Comparison of ENCODE assay signal across 8 cellular contexts in the genomic region with DNA sequence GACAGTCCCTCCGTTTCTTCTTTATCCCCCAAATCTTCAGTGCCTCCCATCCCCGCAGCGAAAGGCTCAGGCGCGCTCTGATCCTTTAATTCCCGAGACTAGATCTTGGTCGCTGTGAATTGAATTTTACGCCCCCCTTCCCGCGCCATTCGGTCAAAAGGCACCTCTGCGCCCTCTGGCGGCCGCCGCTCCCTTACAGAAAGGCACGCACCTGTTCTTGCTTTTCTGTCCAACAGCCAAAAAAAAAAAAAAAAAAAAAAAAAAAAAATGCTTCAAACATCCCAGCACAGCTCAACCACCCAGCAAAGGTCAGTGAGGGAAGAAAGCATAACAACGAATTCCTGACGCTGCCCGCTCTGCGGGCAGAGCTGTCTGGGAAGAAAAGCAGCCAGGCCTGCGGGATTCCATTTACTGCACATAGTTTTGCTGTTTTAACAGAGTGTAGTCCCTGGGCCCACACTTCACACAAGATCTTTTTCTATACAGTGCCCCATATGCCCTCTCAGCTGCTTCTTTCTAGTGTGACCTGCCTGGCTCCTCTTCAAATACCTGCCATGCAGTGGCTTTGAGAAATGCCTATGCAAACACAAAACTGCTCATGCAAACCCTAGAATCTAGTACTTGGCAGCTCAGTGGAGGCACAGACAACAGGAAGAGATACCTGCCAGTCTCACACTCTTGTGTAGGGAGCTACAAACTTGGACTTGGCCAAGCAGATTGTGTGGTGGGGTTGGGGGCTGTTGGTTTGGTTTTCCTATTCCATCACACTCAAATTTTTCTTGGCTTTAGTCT. TPM values are rescaled to one million over a fixed set of nuclear protein-coding genes. Genes with fewer than 3 reads are reported as not detected.
DNase-seq lines count a peak whose midpoint lies in the region; ATAC-seq and TF ChIP-seq lines count a peak whose summit lies in the region.

No MANE protein-coding gene starts in this region.

- intact Hi-C loops in natural killer cell (cut with micrococcal nuclease): loop anchor here (1.0 to 10.0 kb wide), 3 partner anchors 35 to 94 kb away; no protein-coding TSS in a partner anchor

- peak overlapping the region; percentile 59 to 86 (median 83) for H3K27ac Mint-ChIP-seq in IgD-negative memory B cell
- H3K27ac Mint-ChIP-seq in activated T-cell treated with anti-CD3 and anti-CD28 coated beads, Interleukin-2, amount 50 U/mL, for 72 hours: peak overlapping the region; percentile 20
- H3K27ac Mint-ChIP-seq in natural killer cell: no peak overlapping the region
- H3K27ac Mint-ChIP-seq in stimulated activated naive CD8-positive, alpha-beta T cell treated with anti-CD3 and anti-CD28 coated beads, Interleukin-15, Interleukin-2, amounts not matched to agents 100 ng/mL and 50 ng/mL, for 24 hours: peak overlapping the region; percentile 61

- H3K4me1 ChIP-seq in Peyer's patch: peaks cover 6 to 36% (median 15%) of the 10 kb centered on the region in 4 donors

- peaks cover 18% of the 10 kb centered on the region for H3K27me3 Mint-ChIP-seq in IgD-negative memory B cell
- H3K27me3 Mint-ChIP-seq in activated T-cell treated with anti-CD3 and anti-CD28 coated beads, Interleukin-2, amount 50 U/mL, for 72 hours (ENCODE audit: low read depth): peaks cover 21% of the 10 kb centered on the region
- peaks cover 23 to 26% of the 10 kb centered on the region in 2 donors for H3K27me3 Mint-ChIP-seq in natural killer cell (ENCODE audit: low read depth in 2 of 2)
- H3K27me3 Mint-ChIP-seq in stimulated activated naive CD8-positive, alpha-beta T cell treated with anti-CD3 and anti-CD28 coated beads, Interleukin-15, Interleukin-2, amounts not matched to agents 100 ng/mL and 50 ng/mL, for 24 hours: peaks cover 22% of the 10 kb centered on the region

- H3K4me3 Mint-ChIP-seq in IgD-negative memory B cell (peak overlapping the region; percentile 91 to 98 (median 94)), natural killer cell (peak overlapping the region; percentile 97)
- peak overlapping the region; percentile 96 to 99 for H3K4me3 Mint-ChIP-seq in activated T-cell treated with anti-CD3 and anti-CD28 coated beads, Interleukin-2, amount 50 U/mL, for 72 hours
- H3K4me3 Mint-ChIP-seq in stimulated activated naive CD8-positive, alpha-beta T cell treated with anti-CD3 and anti-CD28 coated beads, Interleukin-15, Interleukin-2, amounts not matched to agents 100 ng/mL and 50 ng/mL, for 24 hours: peak overlapping the region; percentile 88

- H3K36me3 Mint-ChIP-seq in IgD-negative memory B cell (no peaks in the 10 kb centered on the region), natural killer cell (no peaks in the 10 kb centered on the region)
- peaks cover 0 to 2% of the 10 kb centered on the region in 2 donors for H3K36me3 Mint-ChIP-seq in activated T-cell treated with anti-CD3 and anti-CD28 coated beads, Interleukin-2, amount 50 U/mL, for 72 hours (ENCODE audit: insufficient read depth in 2 of 2)
- peaks cover 5% of the 10 kb centered on the region for H3K36me3 Mint-ChIP-seq in stimulated activated naive CD8-positive, alpha-beta T cell treated with anti-CD3 and anti-CD28 coated beads, Interleukin-15, Interleukin-2, amounts not matched to agents 100 ng/mL and 50 ng/mL, for 24 hours (ENCODE audit: low read depth)

- H3K4me1 Mint-ChIP-seq in IgD-negative memory B cell (peaks cover 14 to 35% (median 17%) of the 10 kb centered on the region in 3 donors), natural killer cell (peaks cover 17 to 27% of the 10 kb centered on the region in 2 donors)
- peaks cover 34% of the 10 kb centered on the region for H3K4me1 Mint-ChIP-seq in activated T-cell treated with anti-CD3 and anti-CD28 coated beads, Interleukin-2, amount 50 U/mL, for 72 hours (ENCODE audit: low read depth)
- peaks cover 40% of the 10 kb centered on the region for H3K4me1 Mint-ChIP-seq in stimulated activated naive CD8-positive, alpha-beta T cell treated with anti-CD3 and anti-CD28 coated beads, Interleukin-15, Interleukin-2, amounts not matched to agents 100 ng/mL and 50 ng/mL, for 24 hours (ENCODE audit: low read depth)

- TF ChIP-seq CTCF in GM12873 (IDR thresholded peaks at IDR 0.05; ENCODE audit: insufficient read depth, low read depth, low read length, missing control alignments) (peak; percentile 75), Peyer's patch (IDR thresholded peaks at IDR 0.05) (peak in 5 of 6 experiments; percentile 64 to 80 (median 73)), fibroblast of mammary gland (conservative IDR thresholded peaks at IDR 0.05; ENCODE audit: control insufficient read depth, insufficient read depth, low read depth, low read length) (peak; percentile 65), natural killer cell (IDR thresholded peaks at IDR 0.05) (peak; percentile 86)

- H3K36me3 ChIP-seq in Peyer's patch: peaks cover 0 to 19% (median 0%) of the 10 kb centered on the region in 3 donors

- peak; percentile 41 to 48 for ATAC-seq in activated T-cell treated with anti-CD3 and anti-CD28 coated beads, Interleukin-2, amount 50 U/mL, for 72 hours (replicated peaks in 1 of 2)
- ATAC-seq in natural killer cell: peak; percentile 61 to 65 (median 64)
- no peak for ATAC-seq in GM19467 (IDR thresholded peaks at IDR 0.05; ENCODE audit: unreplicated experiment)

- H3K9me3 Mint-ChIP-seq in IgD-negative memory B cell: no peaks in the 10 kb centered on the region
- no peaks in the 10 kb centered on the region for H3K9me3 Mint-ChIP-seq in activated T-cell treated with anti-CD3 and anti-CD28 coated beads, Interleukin-2, amount 50 U/mL, for 72 hours
- no peaks in the 10 kb centered on the region for H3K9me3 Mint-ChIP-seq in natural killer cell
- H3K9me3 Mint-ChIP-seq in stimulated activated naive CD8-positive, alpha-beta T cell treated with anti-CD3 and anti-CD28 coated beads, Interleukin-15, Interleukin-2, amounts not matched to agents 100 ng/mL and 50 ng/mL, for 24 hours: no peaks in the 10 kb centered on the region

- H3K4me3 ChIP-seq in Peyer's patch (peak overlapping the region; percentile 35 to 74 (median 58)), fibroblast of mammary gland (ENCODE audit: control insufficient read depth, low read depth, low read length) (peak overlapping the region; percentile 32)

- DNase-seq in Peyer's patch (peak; percentile 88 to 95 (median 89)), fibroblast of mammary gland (ENCODE audit: low read depth) (peak; percentile 60), natural killer cell (peak; percentile 77)
- peak; percentile 87 to 89 for DNase-seq in activated T-cell treated with anti-CD3 and anti-CD28 coated beads, Interleukin-2, amount 50 U/mL, for 72 hours

- no peak for TF ChIP-seq POLR2A in Peyer's patch (IDR thresholded peaks at IDR 0.05)

- peak overlapping the region in 3 of 4 donors; percentile 51 to 66 (median 59) for H3K27ac ChIP-seq in Peyer's patch

- peaks cover 0 to 24% of the 10 kb centered on the region in 2 donors for H3K27me3 ChIP-seq in Peyer's patch

- H3K9me3 ChIP-seq in Peyer's patch: no peaks in the 10 kb centered on the region

RNA-seq across cellular contexts. Expression of a gene that starts 1.3 kb away (rescaled TPM):
- polyA plus RNA-seq in IgD-negative memory B cell: 2.5 TPM
- total RNA-seq in Peyer's patch: 10 to 100 TPM in 1 of 4 donors, 1 to 10 TPM in 3; 1.2 to 11.1 (median 6.6) TPM
- 1 to 10 TPM in 1 of 2 donors, under 1 TPM in 1; 0.88 to 1.1 TPM for total RNA-seq in activated T-cell treated with anti-CD3 and anti-CD28 coated beads, Interleukin-2, amount 50 U/mL, for 72 hours
- total RNA-seq in natural killer cell: 1 to 10 TPM; 1.2 to 2.2 (median 1.5) TPM

RNA-seq across cellular contexts. Expression of a gene that starts 11.3 kb away (rescaled TPM):
- polyA plus RNA-seq in IgD-negative memory B cell: not detected
- total RNA-seq in Peyer's patch: not detected
- total RNA-seq in activated T-cell treated with anti-CD3 and anti-CD28 coated beads, Interleukin-2, amount 50 U/mL, for 72 hours: under 1 TPM; 0.35 to 0.48 TPM
- total RNA-seq in natural killer cell: not detected

RNA-seq across cellular contexts. Expression of a gene that starts 23.6 kb away (rescaled TPM):
- 4.6 TPM for polyA plus RNA-seq in IgD-negative memory B cell
- total RNA-seq in Peyer's patch (10 to 100 TPM in 1 of 4 donors, under 1 TPM in 1, not detected in 2; 0.67 to 10.7 TPM), natural killer cell (10 to 100 TPM; 11.1 to 70.9 (median 28.4) TPM)
- 1 to 10 TPM; 4.2 to 4.4 TPM for total RNA-seq in activated T-cell treated with anti-CD3 and anti-CD28 coated beads, Interleukin-2, amount 50 U/mL, for 72 hours

RNA-seq across cellular contexts. Expression of a gene that starts 36.9 kb away (rescaled TPM):
- polyA plus RNA-seq in IgD-negative memory B cell: 7.1 TPM
- total RNA-seq in Peyer's patch: 10 to 100 TPM; 16.5 to 33.8 (median 17.3) TPM
- 10 to 100 TPM; 11.1 to 12.5 TPM for total RNA-seq in activated T-cell treated with anti-CD3 and anti-CD28 coated beads, Interleukin-2, amount 50 U/mL, for 72 hours
- 10 to 100 TPM; 10.1 to 14.1 (median 13.3) TPM for total RNA-seq in natural killer cell

Comparison
In these comparisons a context has a peak if more than half of its experiments do, and no peak if none do; other contexts are left out.
1. H3K27ac Mint-ChIP-seq: peak in IgD-negative memory B cell (3 of 3), activated T-cell treated with anti-CD3 and anti-CD28 coated beads, Interleukin-2, amount 50 U/mL, for 72 hours (single experiment) and stimulated activated naive CD8-positive, alpha-beta T cell treated with anti-CD3 and anti-CD28 coated beads, Interleukin-15, Interleukin-2, amounts not matched to agents 100 ng/mL and 50 ng/mL, for 24 hours (single experiment); none in natural killer cell (0 of 2).
2. Peak in every context shown above with its lines, with median percentiles within 50 percentile points of each other: CTCF ChIP-seq, H3K4me3 Mint-ChIP-seq and DNase-seq.